Comparison of ENCODE assay signal across 8 cellular contexts in genomic region chr7:12524794-12525386, GRCh38. TPM values are rescaled to one million over a fixed set of nuclear protein-coding genes. Genes with fewer than 3 reads are reported as not detected.
DNase-seq lines count a peak whose midpoint lies in the region; ATAC-seq and TF ChIP-seq lines count a peak whose summit lies in the region.

No MANE protein-coding gene starts in this region.

- no peaks in the 10 kb centered on the region for H3K4me1 ChIP-seq in CD8-positive, alpha-beta T cell (ENCODE audit: insufficient read depth, low read length)
- H3K4me1 ChIP-seq in fibroblast of lung (ENCODE audit: control insufficient read depth, extremely low read depth, insufficient read depth, low read length) = no peaks in the 10 kb centered on the region
- no peaks in the 10 kb centered on the region for H3K4me1 ChIP-seq in ovary (ENCODE audit: insufficient read depth)

- no peak overlapping the region for H2AFZ ChIP-seq in fibroblast of lung (ENCODE audit: low read length)

- H3K27ac Mint-ChIP-seq in CD8-positive, alpha-beta T cell = no peak overlapping the region

- no peak for DNase-seq in CD8-positive, alpha-beta T cell
- DNase-seq in NB4 (ENCODE audit: low read depth) (peak; percentile 64), SK-N-DZ (ENCODE audit: low spot score) (peak; percentile 54), fibroblast of lung (ENCODE audit: low read depth in 2 of 2) (peak; percentile 45 to 87), renal cortical epithelial cell (ENCODE audit: low read depth) (peak; percentile 77), ovary (no peak)
- DNase-seq in effector CD4-positive, alpha-beta T cell = no peak

- H3K36me3 Mint-ChIP-seq in CD8-positive, alpha-beta T cell = no peaks in the 10 kb centered on the region

- H3K9me3 ChIP-seq in CD8-positive, alpha-beta T cell (ENCODE audit: low read length) = no peaks in the 10 kb centered on the region
- no peaks in the 10 kb centered on the region for H3K9me3 ChIP-seq in fibroblast of lung (ENCODE audit: control insufficient read depth, insufficient read depth, low read depth, low read length)
- H3K9me3 ChIP-seq in ovary = no peaks in the 10 kb centered on the region

- H3K27me3 ChIP-seq in CD8-positive, alpha-beta T cell (ENCODE audit: insufficient read depth, low read length) = no peaks in the 10 kb centered on the region
- H3K27me3 ChIP-seq in fibroblast of lung (ENCODE audit: control insufficient read depth, insufficient read depth, low read length) = no peaks in the 10 kb centered on the region
- no peaks in the 10 kb centered on the region for H3K27me3 ChIP-seq in ovary

- WGBS in ovary, 3 donors = 5 to 16% (median 11%) methylated on average over 5 of the region's 5 CpGs

- no peak for TF ChIP-seq EP300 in ovary (IDR thresholded peaks at IDR 0.05)

- no peak overlapping the region for H3K4me3 Mint-ChIP-seq in CD8-positive, alpha-beta T cell

- no peaks in the 10 kb centered on the region for H3K4me1 Mint-ChIP-seq in CD8-positive, alpha-beta T cell (ENCODE audit: low read depth)

- peak overlapping the region; percentile 13 for H3K4me2 ChIP-seq in fibroblast of lung (ENCODE audit: extremely low read depth, insufficient read depth, low read length)

- peak; percentile 87 for TF ChIP-seq CTCF in CD8-positive, alpha-beta T cell (IDR thresholded peaks at IDR 0.05)
- TF ChIP-seq CTCF in NB4 (IDR thresholded peaks at IDR 0.05; ENCODE audit: low read depth, low read length) = peak; percentile 13
- TF ChIP-seq CTCF in fibroblast of lung (conservative IDR thresholded peaks at IDR 0.05 in 1 of 2, IDR thresholded peaks at IDR 0.05 in 1 of 2; ENCODE audit: low read depth in 1 of 2, low read length in 2 of 2) = peak in 1 of 2 donors; percentile 56
- TF ChIP-seq CTCF in ovary (IDR thresholded peaks at IDR 0.05) = peak in 1 of 3 donors; percentile 29

- peaks cover 23% of the 10 kb centered on the region for H3K27me3 Mint-ChIP-seq in CD8-positive, alpha-beta T cell (ENCODE audit: low read depth)

- no peaks in the 10 kb centered on the region for H3K9me3 Mint-ChIP-seq in CD8-positive, alpha-beta T cell

- ATAC-seq in CD8-positive, alpha-beta T cell = no peak
- ATAC-seq in GM19467 (IDR thresholded peaks at IDR 0.05; ENCODE audit: unreplicated experiment) = peak; percentile 70

- intact Hi-C loops in CD8-positive, alpha-beta T cell (cut with DNase I, micrococcal nuclease) = loop anchor here in 1 of 2 experiments (2.0 to 10.0 kb wide), 2 partner anchors 740 to 1930 kb away; no protein-coding TSS in a partner anchor
- intact Hi-C loops in ovary (cut with DNase I) = loop anchor here in 3 of 4 donors (10.0 kb wide), 1 partner anchor 740 kb away; no protein-coding TSS in a partner anchor

- no peaks in the 10 kb centered on the region for H4K20me1 ChIP-seq in fibroblast of lung (ENCODE audit: control insufficient read depth, extremely low read depth, insufficient read depth, low read length)

- H3K9ac ChIP-seq in fibroblast of lung (ENCODE audit: insufficient read depth, low read length) = no peak overlapping the region

- no peaks in the 10 kb centered on the region for H3K79me2 ChIP-seq in fibroblast of lung (ENCODE audit: control insufficient read depth, insufficient read depth, low read length)

- H3K36me3 ChIP-seq in CD8-positive, alpha-beta T cell (ENCODE audit: insufficient read depth, low read length) = no peaks in the 10 kb centered on the region
- H3K36me3 ChIP-seq in fibroblast of lung (ENCODE audit: control insufficient read depth, insufficient read depth, low read length) (no peaks in the 10 kb centered on the region), ovary (no peaks in the 10 kb centered on the region)

- H3K27ac ChIP-seq in CD8-positive, alpha-beta T cell (ENCODE audit: low read depth, low read length) = no peak overlapping the region
- H3K27ac ChIP-seq in fibroblast of lung (ENCODE audit: insufficient read depth, low read length) (no peak overlapping the region), ovary (no peak overlapping the region)

- no peak for TF ChIP-seq POLR2A in NB4 (IDR thresholded peaks at IDR 0.05; ENCODE audit: extremely low read depth, insufficient read length)
- TF ChIP-seq POLR2A in ovary (IDR thresholded peaks at IDR 0.05) = no peak

- POLR2A ChIA-PET in CD8-positive, alpha-beta T cell (lab: Charles Lee) = no interaction called here

- CTCF ChIA-PET in CD8-positive, alpha-beta T cell (lab: Charles Lee) = interaction anchor here (0.5 to 1.5 kb wide), 10 partner anchors 8 to 1182 kb away, joined by 3 to 6 read pairs (median 4); no protein-coding TSS in a partner anchor

- H3K4me3 ChIP-seq in CD8-positive, alpha-beta T cell (ENCODE audit: low read depth, low read length) = no peak overlapping the region
- H3K4me3 ChIP-seq in NB4 (ENCODE audit: low read depth, low read length) = no peak overlapping the region
- H3K4me3 ChIP-seq in fibroblast of lung (replicated peaks in 1 of 4; ENCODE audit: control extremely low read depth in 1 of 4, insufficient read depth in 1 of 4, low read depth in 3 of 4, low read length in 4 of 4) = no peak overlapping the region
- H3K4me3 ChIP-seq in ovary = no peak overlapping the region

RNA-seq across cellular contexts. Expression of gene SCIN, which starts 45.6 kb away (rescaled TPM):
- total RNA-seq in CD8-positive, alpha-beta T cell = not detected
- polyA plus RNA-seq in SK-N-DZ (2014; cell fraction: cytosol; rRNA removed) = 0.05 TPM in 1 of 2 replicates, not detected in the other
- polyA plus RNA-seq in SK-N-DZ (2014; cell fraction: nucleus; rRNA removed) = 0.01 TPM in 1 of 2 replicates, not detected in the other
- 0.17 TPM in 1 of 2 replicates, not detected in the other for total RNA-seq in fibroblast of lung
- polyA plus RNA-seq in fibroblast of lung = 0.02 and 0.08 TPM in 2 replicates
- polyA plus RNA-seq in fibroblast of lung (2012) = not detected in 2 replicates
- polyA minus RNA-seq in fibroblast of lung (ENCODE audit: low replicate concordance) = not detected in 2 replicates
- total RNA-seq in renal cortical epithelial cell = 24.5 and 113 TPM in 2 replicates
- total RNA-seq in ovary = 1 to 10 TPM; 1.3 to 5.1 (median 2.0) TPM
- 1 to 10 TPM; 2.2 to 2.5 TPM for polyA plus RNA-seq in ovary

Comparison
In these comparisons a context has a peak if more than half of its experiments do, and no peak if none do; other contexts are left out.
1. DNase-seq: peak in NB4 (single experiment), SK-N-DZ (single experiment), fibroblast of lung (2 of 2) and renal cortical epithelial cell (single experiment); none in CD8-positive, alpha-beta T cell (0 of 7), effector CD4-positive, alpha-beta T cell (single experiment) and ovary (0 of 5).